ENCODE assay signal across 18 cellular contexts in the genomic region with DNA sequence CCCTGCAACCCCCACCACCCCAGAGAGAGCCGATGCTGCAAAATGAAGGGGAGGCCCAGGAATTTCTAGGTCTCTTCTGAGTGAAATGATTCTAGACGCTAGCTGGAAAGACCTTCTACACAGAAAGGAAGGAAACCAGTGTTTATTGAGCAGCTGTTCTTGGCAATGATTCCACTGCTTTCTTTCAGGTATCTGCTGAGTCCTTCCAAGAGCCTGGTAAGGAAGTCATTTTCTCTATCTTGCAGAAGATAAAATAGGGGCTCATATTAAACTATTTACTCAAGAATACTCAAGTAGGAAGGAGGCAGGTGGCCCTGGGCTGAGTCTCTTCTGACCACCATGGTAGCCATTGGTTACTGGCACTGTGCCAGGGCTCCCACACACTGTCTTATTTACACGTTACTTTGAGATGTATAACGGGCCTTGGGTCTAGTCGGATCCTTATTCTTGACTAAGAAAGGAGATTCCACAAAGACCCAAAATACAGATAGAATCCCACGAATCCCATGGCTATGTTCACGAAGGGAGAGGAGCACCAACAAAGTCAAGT.
DNase-seq lines count a peak whose midpoint lies in the region; ATAC-seq and TF ChIP-seq lines count a peak whose summit lies in the region.
"Had no signal": no experiment of that assay in that cellular context is flagged by ENCODE, and none has a peak within 500 bp of the region (broad histone marks: within the 10 kb centered on the region; RNA-seq: fewer than 3 reads in every experiment).

No MANE protein-coding gene starts in this region.

- POLR2A ChIA-PET in T-cell (lab: Charles Lee) = no interaction called here

- H3K36me3 Mint-ChIP-seq in brain (peaks cover 73% of the 10 kb centered on the region), nephron progenitor cell (ENCODE audit: low read depth) (peaks cover 56% of the 10 kb centered on the region), T-cell (peaks cover 41% of the 10 kb centered on the region)
- H3K36me3 Mint-ChIP-seq in activated naive CD8-positive, alpha-beta T cell treated with anti-CD3 and anti-CD28 coated beads, Interleukin-2, amount 50 U/mL, for 24 hours (ENCODE audit: low read depth) = peaks cover 28% of the 10 kb centered on the region

- CTCF ChIA-PET in T-cell (lab: Charles Lee) = interaction anchor here in 1 of 2 donors (0.5 kb wide), 1 partner anchor 68 kb away, joined by 3 read pairs; no protein-coding TSS in a partner anchor

- no peak for TF ChIP-seq RAD21 in Ishikawa (IDR thresholded peaks at IDR 0.05; ENCODE audit: low read depth)

- DNase-seq in DMS53 (lab: John Stamatoyannopoulos, UW) (peak; percentile 14), DMS53 treated with DMSO at 0.1 percent for 48 hours (lab: John Stamatoyannopoulos, UW; ENCODE audit: unreplicated experiment) (no peak), nephron progenitor cell (no peak), T-cell (no peak), NCI-H526 (lab: John Stamatoyannopoulos, UW) (no peak)
- DNase-seq in activated naive CD8-positive, alpha-beta T cell treated with anti-CD3 and anti-CD28 coated beads, Interleukin-2, amount 50 U/mL, for 24 hours = no peak
- DNase-seq: 8988T; activated CD4-positive, CD25-positive, alpha-beta regulatory T cell treated with anti-CD3 and anti-CD28 coated beads, Interleukin-2, amount 50 U/mL, for 72 hours; BE2C; colonic mucosa; GM23248; NCI-H226; SHP77 treated with DMSO at 0.1 percent for 48 hours; spleen; T-helper 2 cell; transverse colon had no signal

- H3K9me3 Mint-ChIP-seq in brain = no peaks in the 10 kb centered on the region
- no peaks in the 10 kb centered on the region for H3K9me3 Mint-ChIP-seq in nephron progenitor cell
- no peaks in the 10 kb centered on the region for H3K9me3 Mint-ChIP-seq in T-cell
- H3K9me3 Mint-ChIP-seq in activated naive CD8-positive, alpha-beta T cell treated with anti-CD3 and anti-CD28 coated beads, Interleukin-2, amount 50 U/mL, for 24 hours = no peaks in the 10 kb centered on the region

- H3K27ac Mint-ChIP-seq in brain (peak overlapping the region in 3 of 5 experiments; percentile 27 to 82 (median 69)), nephron progenitor cell (peak overlapping the region; percentile 97), T-cell (peak overlapping the region in 1 of 2 donors; percentile 40)
- H3K27ac Mint-ChIP-seq in activated naive CD8-positive, alpha-beta T cell treated with anti-CD3 and anti-CD28 coated beads, Interleukin-2, amount 50 U/mL, for 24 hours = no peak overlapping the region

- no peak for TF ChIP-seq EP300 in Ishikawa (IDR thresholded peaks at IDR 0.05; ENCODE audit: borderline replicate concordance)

- H3K4me3 Mint-ChIP-seq in brain (no peak overlapping the region), nephron progenitor cell (no peak overlapping the region), T-cell (no peak overlapping the region)
- H3K4me3 Mint-ChIP-seq in activated naive CD8-positive, alpha-beta T cell treated with anti-CD3 and anti-CD28 coated beads, Interleukin-2, amount 50 U/mL, for 24 hours = no peak overlapping the region

- ATAC-seq in T-cell (replicated peaks in 1 of 4) = no peak
- no peak for ATAC-seq in activated naive CD8-positive, alpha-beta T cell treated with anti-CD3 and anti-CD28 coated beads, Interleukin-2, amount 50 U/mL, for 24 hours

- TF ChIP-seq CTCF in brain (conservative IDR thresholded peaks at IDR 0.05) (no peak), nephron progenitor cell (IDR thresholded peaks at IDR 0.05) (no peak)

- H3K4me1 Mint-ChIP-seq in brain (peaks cover 9% of the 10 kb centered on the region), nephron progenitor cell (peaks cover 21% of the 10 kb centered on the region), T-cell (peaks cover 6 to 12% (median 11%) of the 10 kb centered on the region in 3 donors)
- H3K4me1 Mint-ChIP-seq in activated naive CD8-positive, alpha-beta T cell treated with anti-CD3 and anti-CD28 coated beads, Interleukin-2, amount 50 U/mL, for 24 hours = peaks cover 2% of the 10 kb centered on the region

- no peaks in the 10 kb centered on the region for H3K27me3 Mint-ChIP-seq in brain
- no peaks in the 10 kb centered on the region for H3K27me3 Mint-ChIP-seq in nephron progenitor cell (ENCODE audit: low read depth, poor library complexity)
- H3K27me3 Mint-ChIP-seq in T-cell = no peaks in the 10 kb centered on the region
- H3K27me3 Mint-ChIP-seq in activated naive CD8-positive, alpha-beta T cell treated with anti-CD3 and anti-CD28 coated beads, Interleukin-2, amount 50 U/mL, for 24 hours = no peaks in the 10 kb centered on the region

TF ChIP-seq in Ishikawa, 13 proteins besides CTCF, POLR2A, EP300 and RAD21:
- TF ChIP-seq YY1 (IDR thresholded peaks at IDR 0.05; ENCODE audit: low read depth) (no peak), NFIC (IDR thresholded peaks at IDR 0.05) (peak; percentile 59)
